In the genomic region with DNA sequence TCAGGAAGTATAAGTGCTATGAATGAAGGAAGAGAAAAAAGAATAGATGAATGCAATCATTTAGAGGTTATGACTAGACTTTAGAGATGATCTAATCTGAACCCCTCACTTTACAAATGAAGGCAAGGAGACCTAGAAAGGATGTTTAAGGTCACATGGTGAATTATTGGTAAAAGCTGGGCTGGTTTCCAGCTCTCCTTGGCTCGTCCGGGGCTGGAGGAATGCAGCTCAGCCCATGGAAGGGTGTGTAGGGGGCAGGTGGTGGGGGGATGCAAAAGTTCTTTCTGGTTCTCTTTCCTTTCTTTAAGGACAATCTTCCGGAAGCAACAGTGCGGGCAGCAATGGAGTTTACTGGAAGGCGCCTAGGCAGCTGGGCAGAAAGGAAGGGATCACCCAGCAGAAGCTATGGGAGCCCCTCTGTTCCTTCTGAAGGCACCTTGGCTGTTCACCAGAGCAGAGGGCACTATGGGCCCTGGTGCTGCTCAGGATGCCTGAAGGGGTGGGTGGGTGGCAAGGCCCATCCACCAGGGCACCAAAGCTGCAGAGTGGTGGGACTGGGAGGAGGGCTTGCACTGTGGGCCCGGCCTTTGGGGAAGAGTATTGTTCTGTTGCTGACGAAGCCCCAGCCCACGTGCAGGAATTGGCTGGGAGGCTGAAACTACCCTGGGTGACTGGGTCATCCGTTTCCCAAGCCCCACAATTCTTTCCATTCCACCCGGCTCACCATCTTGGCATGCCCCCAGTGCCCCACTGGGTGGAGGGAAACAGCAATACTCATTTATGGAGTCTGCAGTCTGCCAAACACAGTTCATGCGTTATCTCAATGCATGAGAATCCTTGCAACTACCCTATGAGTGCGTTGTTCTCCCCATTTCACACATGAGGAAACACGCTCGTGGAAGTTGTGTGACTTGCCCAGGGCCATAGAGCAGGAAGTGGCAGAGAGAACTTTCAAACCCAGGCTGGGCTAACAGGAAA, we compare ENCODE assay signal across 11 cellular contexts.
DNase-seq lines count a peak whose midpoint lies in the region; ATAC-seq and TF ChIP-seq lines count a peak whose summit lies in the region.
"Had no signal": no experiment of that assay in that cellular context is flagged by ENCODE, and none has a peak within 500 bp of the region (broad histone marks: within the 10 kb centered on the region; RNA-seq: fewer than 3 reads in every experiment).

No MANE protein-coding gene starts in this region.

- no peaks in the 10 kb centered on the region for H3K36me3 Mint-ChIP-seq in activated CD8-positive, alpha-beta T cell treated with anti-CD3 and anti-CD28 coated beads, Interleukin-2, amount 10 ng/mL, durations not matched to agents 7 days and 5 days (ENCODE audit: low read depth)
- H3K36me3 Mint-ChIP-seq in activated CD8-positive, alpha-beta T cell treated with anti-CD3 and anti-CD28 coated beads for 36 hours (ENCODE audit: low read depth): no peaks in the 10 kb centered on the region

- H3K36me3 ChIP-seq in adrenal gland (replicated peaks in 1 of 2) (no peaks in the 10 kb centered on the region), left lung (no peaks in the 10 kb centered on the region), tibial artery (no peaks in the 10 kb centered on the region)

- DNase-seq in activated CD8-positive, alpha-beta T cell treated with anti-CD3 and anti-CD28 coated beads, Interleukin-2, amount 10 ng/mL, durations not matched to agents 7 days and 5 days: no peak
- DNase-seq in activated CD8-positive, alpha-beta T cell treated with anti-CD3 and anti-CD28 coated beads for 36 hours: no peak
- DNase-seq in adrenal gland (peak in 5 of 7 donors; percentile 52 to 66 (median 61)), left lung (no peak), tibial artery (peak in 1 of 2 donors; percentile 74), NCI-H748 (lab: John Stamatoyannopoulos, UW; ENCODE audit: unreplicated experiment) (no peak), T-helper 9 cell (no peak)
- DNase-seq: activated B cell treated with CpG ODN at 0.5 μM for 24 hours, H9, NCI-H510A treated with DMSO at 0.1 percent for 48 hours had no signal

- WGBS in adrenal gland, 4 donors: 60 to 70% (median 68%) methylated on average over 9 to 14 of the region's 14 CpGs

- no peak for TF ChIP-seq CTCF in activated CD8-positive, alpha-beta T cell treated with anti-CD3 and anti-CD28 coated beads for 36 hours (IDR thresholded peaks at IDR 0.05)
- no peak for TF ChIP-seq CTCF in adrenal gland (IDR thresholded peaks at IDR 0.05)
- TF ChIP-seq CTCF in left lung (IDR thresholded peaks at IDR 0.05): no peak
- TF ChIP-seq CTCF in tibial artery (IDR thresholded peaks at IDR 0.05): no peak

- H3K27me3 Mint-ChIP-seq in activated CD8-positive, alpha-beta T cell treated with anti-CD3 and anti-CD28 coated beads, Interleukin-2, amount 10 ng/mL, durations not matched to agents 7 days and 5 days (ENCODE audit: low read depth): no peaks in the 10 kb centered on the region
- H3K27me3 Mint-ChIP-seq in activated CD8-positive, alpha-beta T cell treated with anti-CD3 and anti-CD28 coated beads for 36 hours: no peaks in the 10 kb centered on the region
- H3K27me3 Mint-ChIP-seq: activated B cell treated with CpG ODN at 0.5 μM for 24 hours had no signal

- no peaks in the 10 kb centered on the region for H3K9me3 Mint-ChIP-seq in activated CD8-positive, alpha-beta T cell treated with anti-CD3 and anti-CD28 coated beads, Interleukin-2, amount 10 ng/mL, durations not matched to agents 7 days and 5 days (ENCODE audit: insufficient read depth)
- H3K9me3 Mint-ChIP-seq in activated CD8-positive, alpha-beta T cell treated with anti-CD3 and anti-CD28 coated beads for 36 hours: no peaks in the 10 kb centered on the region
- H3K9me3 Mint-ChIP-seq: activated B cell treated with CpG ODN at 0.5 μM for 24 hours, H9 had no signal

- H3K27ac Mint-ChIP-seq in activated CD8-positive, alpha-beta T cell treated with anti-CD3 and anti-CD28 coated beads, Interleukin-2, amount 10 ng/mL, durations not matched to agents 7 days and 5 days: peak overlapping the region; percentile 3
- no peak overlapping the region for H3K27ac Mint-ChIP-seq in activated CD8-positive, alpha-beta T cell treated with anti-CD3 and anti-CD28 coated beads for 36 hours
- H3K27ac Mint-ChIP-seq: activated B cell treated with CpG ODN at 0.5 μM for 24 hours had no signal

- peak overlapping the region; percentile 20 to 77 (median 45) for H3K27ac ChIP-seq in adrenal gland
- H3K27ac ChIP-seq in left lung: peak overlapping the region; percentile 42 to 66
- peak overlapping the region; percentile 57 to 94 for H3K27ac ChIP-seq in tibial artery

- POLR2A ChIA-PET in activated CD8-positive, alpha-beta T cell treated with anti-CD3 and anti-CD28 coated beads, Interleukin-2, amount 10 ng/mL, durations not matched to agents 7 days and 5 days (lab: Charles Lee): interaction anchor here (0.6 kb wide), 1 partner anchor 41 kb away, joined by 3 read pairs; no protein-coding TSS in a partner anchor
- POLR2A ChIA-PET in activated CD8-positive, alpha-beta T cell treated with anti-CD3 and anti-CD28 coated beads for 36 hours (lab: Charles Lee): interaction anchor here (0.6 kb wide), 1 partner anchor 78 kb away, joined by 3 read pairs; no protein-coding TSS in a partner anchor

- H3K4me3 ChIP-seq in adrenal gland: no peak overlapping the region
- H3K4me3 ChIP-seq in left lung: no peak overlapping the region
- H3K4me3 ChIP-seq in tibial artery: no peak overlapping the region

- no peaks in the 10 kb centered on the region for H3K9me3 ChIP-seq in adrenal gland (replicated peaks in 1 of 3)
- H3K9me3 ChIP-seq in left lung: no peaks in the 10 kb centered on the region
- H3K9me3 ChIP-seq in tibial artery: no peaks in the 10 kb centered on the region

- H3K27me3 ChIP-seq in adrenal gland: no peaks in the 10 kb centered on the region
- H3K27me3 ChIP-seq in left lung: no peaks in the 10 kb centered on the region
- H3K27me3 ChIP-seq in tibial artery: no peaks in the 10 kb centered on the region

- no peak for ATAC-seq in activated CD8-positive, alpha-beta T cell treated with anti-CD3 and anti-CD28 coated beads, Interleukin-2, amount 10 ng/mL, durations not matched to agents 7 days and 5 days
- ATAC-seq in activated CD8-positive, alpha-beta T cell treated with anti-CD3 and anti-CD28 coated beads for 36 hours: no peak
- ATAC-seq in left lung (no peak), GM21526 (IDR thresholded peaks at IDR 0.05; ENCODE audit: low FRiP score, unreplicated experiment) (no peak)

- no peak overlapping the region for H3K4me3 Mint-ChIP-seq in activated CD8-positive, alpha-beta T cell treated with anti-CD3 and anti-CD28 coated beads, Interleukin-2, amount 10 ng/mL, durations not matched to agents 7 days and 5 days
- no peak overlapping the region for H3K4me3 Mint-ChIP-seq in activated CD8-positive, alpha-beta T cell treated with anti-CD3 and anti-CD28 coated beads for 36 hours
- H3K4me3 Mint-ChIP-seq: activated B cell treated with CpG ODN at 0.5 μM for 24 hours, H9 had no signal

- CTCF ChIA-PET in activated CD8-positive, alpha-beta T cell treated with anti-CD3 and anti-CD28 coated beads, Interleukin-2, amount 10 ng/mL, durations not matched to agents 7 days and 5 days (lab: Charles Lee): interaction anchor here (0.8 to 1.3 kb wide), 3 partner anchors 11 to 103 kb away, joined by 3 to 6 read pairs (median 3); no protein-coding TSS in a partner anchor
- CTCF ChIA-PET in activated CD8-positive, alpha-beta T cell treated with anti-CD3 and anti-CD28 coated beads for 36 hours (lab: Charles Lee): interaction anchor here (0.9 to 4.0 kb wide), 2 partner anchors 37 to 103 kb away, joined by 4 to 15 read pairs; no protein-coding TSS in a partner anchor

- peaks cover 72% of the 10 kb centered on the region for H3K4me1 Mint-ChIP-seq in activated CD8-positive, alpha-beta T cell treated with anti-CD3 and anti-CD28 coated beads, Interleukin-2, amount 10 ng/mL, durations not matched to agents 7 days and 5 days (ENCODE audit: low read depth)
- peaks cover 49% of the 10 kb centered on the region for H3K4me1 Mint-ChIP-seq in activated CD8-positive, alpha-beta T cell treated with anti-CD3 and anti-CD28 coated beads for 36 hours (ENCODE audit: low read depth)

- H3K4me1 ChIP-seq in adrenal gland (replicated peaks in 1 of 2) (peaks cover 56 to 62% of the 10 kb centered on the region in 2 donors), left lung (peaks cover 45 to 77% of the 10 kb centered on the region in 2 donors), tibial artery (peaks cover 12 to 81% (median 67%) of the 10 kb centered on the region in 4 donors)

- TF ChIP-seq POLR2A in adrenal gland (IDR thresholded peaks at IDR 0.05): no peak

- intact Hi-C loops in activated CD8-positive, alpha-beta T cell treated with anti-CD3 and anti-CD28 coated beads for 36 hours (cut with micrococcal nuclease): no loop called here
- intact Hi-C loops in adrenal gland (cut with DNase I) (no loop called here), left lung (cut with DNase I) (no loop called here), tibial artery (cut with DNase I; ENCODE audit: low total_unique reads) (no loop called here)

Comparison
In these comparisons a context has a peak if more than half of its experiments do, and no peak if none do; other contexts are left out.
1. DNase-seq: peak in adrenal gland (5 of 7); none in activated CD8-positive, alpha-beta T cell treated with anti-CD3 and anti-CD28 coated beads, Interleukin-2, amount 10 ng/mL, durations not matched to agents 7 days and 5 days (single experiment), activated CD8-positive, alpha-beta T cell treated with anti-CD3 and anti-CD28 coated beads for 36 hours (single experiment), left lung (0 of 2), NCI-H748 (single experiment) and T-helper 9 cell (single experiment).
2. Peak in every context shown above with its lines, with median percentiles within 50 percentile points of each other: H3K27ac ChIP-seq.